In the genomic region with DNA sequence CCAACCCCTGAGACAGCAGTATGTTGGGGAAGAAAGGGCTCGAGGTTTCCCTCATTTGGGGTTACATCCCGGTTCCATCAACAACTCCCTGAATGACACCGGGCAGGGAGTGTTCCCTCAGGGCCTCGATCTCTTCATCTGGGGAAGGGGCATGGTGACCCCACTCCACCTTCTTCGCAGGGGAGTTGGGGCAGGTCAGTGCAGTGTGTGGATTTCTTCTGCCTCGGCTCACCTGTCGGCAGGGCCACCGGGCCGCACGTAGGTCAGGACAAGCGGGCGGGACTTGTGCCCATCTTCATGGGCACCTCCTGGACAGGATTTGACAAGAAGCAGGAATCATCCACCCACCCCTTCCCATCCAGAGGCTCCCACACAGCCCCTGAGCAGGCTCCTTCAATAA, we compare ENCODE assay signal across 26 cellular contexts. TPM values are rescaled to one million over a fixed set of nuclear protein-coding genes. Genes with fewer than 3 reads are reported as not detected.
DNase-seq lines count a peak whose midpoint lies in the region; ATAC-seq, FAIRE-seq and TF ChIP-seq lines count a peak whose summit lies in the region.
"Had no signal": no experiment of that assay in that cellular context is flagged by ENCODE, and none has a peak within 500 bp of the region (broad histone marks: within the 10 kb centered on the region; RNA-seq: fewer than 3 reads in every experiment).

No MANE protein-coding gene starts in this region.

- BruUV-seq in HepG2 (replicated peaks; lab: Mats Ljungman, UMichigan) = no TSS peak

- CTCF ChIA-PET in HepG2 (lab: Yijun Ruan, JAX; ENCODE audit: low intra/inter-chr PET ratio, low total read pairs) = no interaction called here
- CTCF ChIA-PET in activated CD4-positive, alpha-beta T cell treated with anti-CD3 and anti-CD28 coated beads, Interleukin-2, amount 10 ng/mL, durations not matched to agents 7 days and 5 days (lab: Charles Lee) = no interaction called here

- H3K36me3 Mint-ChIP-seq in activated CD4-positive, alpha-beta T cell treated with anti-CD3 and anti-CD28 coated beads, Interleukin-2, amount 10 ng/mL, durations not matched to agents 7 days and 5 days (ENCODE audit: low read depth) = no peaks in the 10 kb centered on the region

- H3K27ac Mint-ChIP-seq in activated CD4-positive, alpha-beta T cell treated with anti-CD3 and anti-CD28 coated beads, Interleukin-2, amount 10 ng/mL, durations not matched to agents 7 days and 5 days = no peak overlapping the region
- H3K27ac Mint-ChIP-seq: activated CD4-positive, alpha-beta T cell treated with anti-CD3 and anti-CD28 coated beads for 36 hours; activated naive CD4-positive, alpha-beta T cell treated with anti-CD3 and anti-CD28 coated beads for 36 hours had no signal

- TF ChIP-seq CTCF in right lobe of liver (IDR thresholded peaks at IDR 0.05) (no peak), HepG2 (CRISPR knock-in tag; IDR thresholded peaks at IDR 0.05) (no peak), ovary (IDR thresholded peaks at IDR 0.05) (no peak)

- intact Hi-C loops in right lobe of liver (cut with DNase I) (no loop called here), HepG2 (cut with micrococcal nuclease; ENCODE audit: unreplicated experiment) (no loop called here), left ventricle myocardium superior (cut with micrococcal nuclease) (no loop called here), ovary (cut with DNase I) (no loop called here)

- no peak for FAIRE-seq in HepG2 (lab: Jason Lieb, UNC)
- FAIRE-seq: colon had no signal

- no peak overlapping the region for H3K4me3 Mint-ChIP-seq in activated CD4-positive, alpha-beta T cell treated with anti-CD3 and anti-CD28 coated beads, Interleukin-2, amount 10 ng/mL, durations not matched to agents 7 days and 5 days
- H3K4me3 Mint-ChIP-seq: activated CD4-positive, alpha-beta T cell treated with anti-CD3 and anti-CD28 coated beads for 36 hours; activated naive CD4-positive, alpha-beta T cell treated with anti-CD3 and anti-CD28 coated beads for 36 hours had no signal

- POLR2A ChIA-PET in HepG2 (lab: Yijun Ruan, JAX) = no interaction called here
- POLR2A ChIA-PET in activated CD4-positive, alpha-beta T cell treated with anti-CD3 and anti-CD28 coated beads, Interleukin-2, amount 10 ng/mL, durations not matched to agents 7 days and 5 days (lab: Charles Lee) = no interaction called here

- H3K9me3 Mint-ChIP-seq in activated CD4-positive, alpha-beta T cell treated with anti-CD3 and anti-CD28 coated beads, Interleukin-2, amount 10 ng/mL, durations not matched to agents 7 days and 5 days = no peaks in the 10 kb centered on the region
- H3K9me3 Mint-ChIP-seq: activated naive CD4-positive, alpha-beta T cell treated with anti-CD3 and anti-CD28 coated beads for 36 hours had no signal

- H2AFZ ChIP-seq in HepG2 (ENCODE audit: low read length) = no peak overlapping the region

- H3K27me3 ChIP-seq in right lobe of liver (no peaks in the 10 kb centered on the region), HepG2 (ENCODE audit: control insufficient read depth in 1 of 2, insufficient read depth in 2 of 2, low read length in 2 of 2) (peaks cover 5 to 21% of the 10 kb centered on the region in 2 experiments; a peak in 3 of 5 replicates), ovary (no peaks in the 10 kb centered on the region)
- H3K27me3 ChIP-seq: stomach, tibial nerve had no signal

- TF ChIP-seq EP300 in HepG2 (IDR thresholded peaks at IDR 0.05; ENCODE audit: low read depth in 2 of 2, low read length in 2 of 2) (no peak), HepG2 (CRISPR knock-in tag; IDR thresholded peaks at IDR 0.05; ENCODE audit: borderline replicate concordance) (no peak), ovary (IDR thresholded peaks at IDR 0.05) (no peak)

- no peaks in the 10 kb centered on the region for H4K20me1 ChIP-seq in HepG2 (ENCODE audit: insufficient read depth, low read length)

- H3K4me1 ChIP-seq in right lobe of liver (no peaks in the 10 kb centered on the region), HepG2 (ENCODE audit: insufficient read depth, low read length) (no peaks in the 10 kb centered on the region), ovary (ENCODE audit: insufficient read depth) (no peaks in the 10 kb centered on the region)
- H3K4me1 ChIP-seq: prostate gland had no signal

- TF ChIP-seq RAD21 in HepG2 (CRISPR knock-in tag; IDR thresholded peaks at IDR 0.05) = no peak

- no peaks in the 10 kb centered on the region for H3K9me3 ChIP-seq in right lobe of liver
- no peaks in the 10 kb centered on the region for H3K9me3 ChIP-seq in HepG2 (ENCODE audit: low read length)
- no peaks in the 10 kb centered on the region for H3K9me3 ChIP-seq in ovary
- H3K9me3 ChIP-seq: prostate gland, stomach, tibial nerve had no signal

- H3K36me3 ChIP-seq in right lobe of liver = no peaks in the 10 kb centered on the region
- no peaks in the 10 kb centered on the region for H3K36me3 ChIP-seq in HepG2 (replicated peaks in 1 of 2; ENCODE audit: control insufficient read depth in 1 of 2, insufficient read depth in 2 of 2, low read length in 2 of 2)
- H3K36me3 ChIP-seq in ovary = no peaks in the 10 kb centered on the region
- H3K36me3 ChIP-seq: prostate gland, stomach, tibial nerve had no signal

- peak in 2 of 3 donors; percentile 31 to 46 for DNase-seq in right lobe of liver
- DNase-seq in HepG2 (ENCODE audit: low spot score) = no peak
- peak; percentile 39 for DNase-seq in left ventricle myocardium superior
- peak in 4 of 5 donors; percentile 11 to 28 (median 15) for DNase-seq in ovary
- no peak for DNase-seq in activated CD4-positive, alpha-beta T cell treated with anti-CD3 and anti-CD28 coated beads, Interleukin-2, amount 10 ng/mL, durations not matched to agents 7 days and 5 days
- no peak for DNase-seq in OCI-M2 (lab: John Stamatoyannopoulos, UW; ENCODE audit: unreplicated experiment)
- DNase-seq: activated CD4-positive, alpha-beta T cell treated with anti-CD3 and anti-CD28 coated beads for 36 hours; activated CD8-positive, alpha-beta memory T cell treated with anti-CD3 and anti-CD28 coated beads for 24 hours; activated naive CD4-positive, alpha-beta T cell treated with anti-CD3 and anti-CD28 coated beads for 36 hours; activated T-cell treated with anti-CD3 and anti-CD28 coated beads, Interleukin-2, amount 50 U/mL, for 48 hours; amygdala; DMS153; effector CD8-positive, alpha-beta T cell; KG1; NCI-H1436 treated with DMSO at 0.1 percent for 48 hours; stimulated activated CD4-positive, alpha-beta T cell treated with anti-CD3 and anti-CD28 coated beads, Interleukin-2, amount 100 ng/mL, for 24 hours; stomach; T-helper 2 cell had no signal

- H3K4me3 ChIP-seq in right lobe of liver (no peak overlapping the region), HepG2 (replicated peaks in 1 of 3; ENCODE audit: insufficient read depth in 1 of 3, low read depth in 2 of 3, low read length in 3 of 3) (no peak overlapping the region), ovary (no peak overlapping the region)
- H3K4me3 ChIP-seq: prostate gland, stomach, tibial nerve had no signal

- no peak overlapping the region for H3K9ac ChIP-seq in HepG2 (ENCODE audit: insufficient read depth, low read depth, low read length)

- no peak overlapping the region for H3K4me2 ChIP-seq in HepG2 (ENCODE audit: low read depth, low read length)

- WGBS in right lobe of liver (ENCODE audit: insufficient coverage, low coverage, low lambda C conversion rate, missing lambda C conversion rate) = 80% methylated on average over 1 of the region's 12 CpGs
- 79% methylated on average over 6 of the region's 12 CpGs for WGBS in HepG2 (ENCODE audit: low lambda C conversion rate)
- WGBS in ovary, 3 donors = 91 to 92% (median 91%) methylated on average over 12 of the region's 12 CpGs

- no peak overlapping the region for H3K27ac ChIP-seq in right lobe of liver
- H3K27ac ChIP-seq in HepG2 (ENCODE audit: extremely low read length, insufficient read depth, low read length) = no peak overlapping the region
- H3K27ac ChIP-seq in ovary = no peak overlapping the region
- H3K27ac ChIP-seq: prostate gland, stomach had no signal

- no peak for TF ChIP-seq POLR2A in right lobe of liver (IDR thresholded peaks at IDR 0.05)
- no peak for TF ChIP-seq POLR2A in HepG2 (IDR thresholded peaks at IDR 0.05; ENCODE audit: insufficient read depth in 1 of 2, low read depth in 2 of 2, low read length in 2 of 2)
- no peak for TF ChIP-seq POLR2A in ovary (IDR thresholded peaks at IDR 0.05)

- no peak for ATAC-seq in right lobe of liver
- no peak for ATAC-seq in HepG2
- ATAC-seq in left ventricle myocardium superior = no peak
- no peak for ATAC-seq in HG02884 (IDR thresholded peaks at IDR 0.05; ENCODE audit: unreplicated experiment)
- ATAC-seq: activated CD4-positive, alpha-beta T cell treated with anti-CD3 and anti-CD28 coated beads for 36 hours; left lobe of liver; SK-N-SH treated with all-trans-retinoic acid at 6 μM for 48 hours had no signal

- no peaks in the 10 kb centered on the region for H3K79me2 ChIP-seq in HepG2 (ENCODE audit: insufficient read depth, low read length)

- in situ Hi-C loops in HepG2 (cut with HindIII; ENCODE audit: extremely low pct_ligation_motif_present, low pct_unique_long_range_greater_than_20kb) = no loop called here

- peaks cover 3% of the 10 kb centered on the region for H3K27me3 Mint-ChIP-seq in activated CD4-positive, alpha-beta T cell treated with anti-CD3 and anti-CD28 coated beads, Interleukin-2, amount 10 ng/mL, durations not matched to agents 7 days and 5 days
- H3K27me3 Mint-ChIP-seq: activated CD4-positive, alpha-beta T cell treated with anti-CD3 and anti-CD28 coated beads for 36 hours had no signal

- no peaks in the 10 kb centered on the region for H3K4me1 Mint-ChIP-seq in activated CD4-positive, alpha-beta T cell treated with anti-CD3 and anti-CD28 coated beads, Interleukin-2, amount 10 ng/mL, durations not matched to agents 7 days and 5 days
- H3K4me1 Mint-ChIP-seq: activated CD4-positive, alpha-beta T cell treated with anti-CD3 and anti-CD28 coated beads for 36 hours had no signal

RNA-seq across cellular contexts. Expression of gene GRIP2, which starts 17.4 kb away (rescaled TPM):
- under 1 TPM in 5 of 6 experiments, not detected in 1; 0.04 to 0.44 (median 0.33) TPM for total RNA-seq in right lobe of liver
- total RNA-seq in HepG2 (2016; rRNA removed; fragmentation: Illumina TruSeq; extraction: Trizol) = 0.08 and 0.24 TPM in 2 replicates
- 0.09 and 0.10 TPM in 2 replicates for total RNA-seq in HepG2 (2016; cell fraction: cytosol; rRNA removed; fragmentation: Illumina TruSeq; extraction: Trizol; ENCODE audit: low read depth)
- 0.26 TPM in 1 of 2 replicates, not detected in the other for total RNA-seq in HepG2 (2016; cell fraction: insoluble cytoplasmic fraction; rRNA removed; fragmentation: Illumina TruSeq; extraction: Trizol)
- total RNA-seq in HepG2 (2016; cell fraction: membrane; rRNA removed; fragmentation: Illumina TruSeq; extraction: Trizol) = 0.09 and 0.55 TPM in 2 replicates
- 0.25 and 0.53 TPM in 2 replicates for total RNA-seq in HepG2 (2016; cell fraction: nucleus; rRNA removed; fragmentation: Illumina TruSeq; extraction: Trizol)
- polyA plus RNA-seq in HepG2 (2011; rRNA removed) = 0.11 and 0.14 TPM in 2 replicates
- polyA plus RNA-seq in HepG2 (2011; cell fraction: cytosol; rRNA removed) = 0.01 and 0.03 TPM in 2 replicates
- 0.36 and 0.40 TPM in 2 replicates for polyA plus RNA-seq in HepG2 (2011; cell fraction: nucleus; rRNA removed)
- 0.12 TPM in 2 replicates for polyA plus RNA-seq in HepG2 (2012)
- 0.02 and 0.08 TPM in 2 replicates for polyA plus RNA-seq in HepG2 (2016; cell fraction: cytosol; fragmentation: Illumina TruSeq; extraction: Trizol; ENCODE audit: low read depth)
- not detected in 2 replicates for polyA plus RNA-seq in HepG2 (2016; cell fraction: insoluble cytoplasmic fraction; fragmentation: Illumina TruSeq; extraction: Trizol; ENCODE audit: low read depth)
- 0.14 and 0.16 TPM in 2 replicates for polyA plus RNA-seq in HepG2 (2016; cell fraction: membrane; fragmentation: Illumina TruSeq; extraction: Trizol; ENCODE audit: low read depth)
- 0.56 and 0.57 TPM in 2 replicates for polyA plus RNA-seq in HepG2 (2016; cell fraction: nucleus; fragmentation: Illumina TruSeq; extraction: Trizol; ENCODE audit: insufficient read depth, low read depth)
- polyA minus RNA-seq in HepG2 (2011; rRNA and poly(A)+ RNA removed; ENCODE audit: low replicate concordance) = 0.04 and 0.58 TPM in 2 replicates
- not detected in 2 replicates for polyA minus RNA-seq in HepG2 (2011; cell fraction: cytosol; rRNA and poly(A)+ RNA removed)
- 0.12 and 0.26 TPM in 2 replicates for polyA minus RNA-seq in HepG2 (2011; cell fraction: nucleus; rRNA and poly(A)+ RNA removed)
- total RNA-seq in left ventricle myocardium superior = 37.0 TPM
- 10 to 100 TPM in 2 of 7 donors, 1 to 10 TPM in 5; 1.1 to 19.4 (median 5.4) TPM for total RNA-seq in ovary
- 10 to 100 TPM in 1 of 2 donors, 1 to 10 TPM in 1; 1.6 to 11.2 TPM for polyA plus RNA-seq in ovary
- total RNA-seq in activated CD4-positive, alpha-beta T cell treated with anti-CD3 and anti-CD28 coated beads, Interleukin-2, amount 10 ng/mL, durations not matched to agents 7 days and 5 days = under 1 TPM; 0.15 to 0.45 TPM
- total RNA-seq: activated CD4-positive, alpha-beta T cell treated with anti-CD3 and anti-CD28 coated beads for 36 hours; activated naive CD4-positive, alpha-beta T cell treated with anti-CD3 and anti-CD28 coated beads for 36 hours; epithelial cell of proximal tubule; OCI-LY7 had no signal

Comparison
In these comparisons a context has a peak if more than half of its experiments do, and no peak if none do; other contexts are left out.
1. DNase-seq: peak in right lobe of liver (2 of 3), left ventricle myocardium superior (single experiment) and ovary (4 of 5); none in HepG2 (single experiment), activated CD4-positive, alpha-beta T cell treated with anti-CD3 and anti-CD28 coated beads, Interleukin-2, amount 10 ng/mL, durations not matched to agents 7 days and 5 days (single experiment) and OCI-M2 (single experiment).